Comparison of ENCODE assay signal across 23 cellular contexts in the genomic region with DNA sequence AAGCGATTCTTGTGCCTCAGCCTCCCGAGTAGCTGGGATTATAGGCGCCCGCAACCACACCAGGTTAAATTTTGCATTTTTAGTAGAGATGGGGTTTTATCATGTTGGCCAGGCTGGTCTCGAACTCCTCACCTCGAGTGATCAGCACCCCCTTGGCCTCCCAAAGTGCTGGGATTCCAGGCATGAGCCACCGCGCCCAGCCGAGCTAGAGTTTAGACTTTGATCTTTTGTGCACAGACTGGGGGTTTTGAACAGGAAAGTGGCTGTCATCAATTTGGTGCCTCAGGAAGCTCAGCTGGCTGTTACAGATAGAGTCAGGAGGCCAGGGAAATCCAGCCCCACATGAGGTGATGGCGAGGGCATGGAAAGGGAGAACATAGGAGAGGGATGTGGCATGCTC.
"Had no signal": no experiment of that assay in that cellular context is flagged by ENCODE, and none has a peak within 500 bp of the region (broad histone marks: within the 10 kb centered on the region; RNA-seq: fewer than 3 reads in every experiment).

No MANE protein-coding gene starts in this region.

- H3K27ac ChIP-seq: adrenal gland, KMS-11 had no signal

- ATAC-seq: activated T-cell treated with anti-CD3 and anti-CD28 coated beads, Interleukin-2, amount 50 U/mL, for 72 hours; T-helper 17 cell had no signal

- H3K9ac ChIP-seq: KMS-11 had no signal

- H3K9me3 ChIP-seq: adrenal gland, MG63, Peyer's patch had no signal

- H3K4me1 ChIP-seq: adrenal gland had no signal

- DNase-seq: activated CD4-positive, alpha-beta memory T cell treated with anti-CD3 and anti-CD28 coated beads, Interleukin-2, amount 10 ng/mL, durations not matched to agents 7 days and 5 days; activated CD4-positive, alpha-beta T cell treated with anti-CD3 and anti-CD28 coated beads, Interleukin-2, amount 50 U/mL, for 1 hour; activated CD4-positive, CD25-positive, alpha-beta regulatory T cell; activated gamma-delta T cell treated with Interleukin-2 at 50 U/mL for 16 hours; activated naive CD4-positive, alpha-beta T cell treated with anti-CD3 and anti-CD28 coated beads, Interleukin-2, amount 50 U/mL, for 16 hours; activated naive CD8-positive, alpha-beta T cell treated with anti-CD3 and anti-CD28 coated beads, Interleukin-2, amount 10 ng/mL, durations not matched to agents 7 days and 5 days; activated T-cell treated with anti-CD3 and anti-CD28 coated beads for 4 hours; activated T-cell treated with anti-CD3 and anti-CD28 coated beads, Interleukin-2, amount 50 U/mL, for 72 hours; adrenal gland; anterior cingulate cortex; MG63; MV-4-11; NCI-H1092 treated with DMSO at 0.1 percent for 48 hours; NCI-H1436; NCI-H1694 treated with DMSO at 0.1 percent for 48 hours; NCI-H2029 treated with DMSO at 0.1 percent for 48 hours; NCI-H345; NCI-H524; SHP77 treated with DMSO at 0.1 percent for 48 hours; T-helper 17 cell; T-helper 9 cell had no signal

- H3K4me2 ChIP-seq: KMS-11 had no signal

- H3K27me3 ChIP-seq: adrenal gland, Peyer's patch had no signal

- H3K36me3 ChIP-seq: adrenal gland, MG63, Peyer's patch had no signal

- H3K4me3 ChIP-seq: adrenal gland, MG63, Peyer's patch had no signal
